Comparison of ENCODE assay signal across 26 cellular contexts in the genomic region with DNA sequence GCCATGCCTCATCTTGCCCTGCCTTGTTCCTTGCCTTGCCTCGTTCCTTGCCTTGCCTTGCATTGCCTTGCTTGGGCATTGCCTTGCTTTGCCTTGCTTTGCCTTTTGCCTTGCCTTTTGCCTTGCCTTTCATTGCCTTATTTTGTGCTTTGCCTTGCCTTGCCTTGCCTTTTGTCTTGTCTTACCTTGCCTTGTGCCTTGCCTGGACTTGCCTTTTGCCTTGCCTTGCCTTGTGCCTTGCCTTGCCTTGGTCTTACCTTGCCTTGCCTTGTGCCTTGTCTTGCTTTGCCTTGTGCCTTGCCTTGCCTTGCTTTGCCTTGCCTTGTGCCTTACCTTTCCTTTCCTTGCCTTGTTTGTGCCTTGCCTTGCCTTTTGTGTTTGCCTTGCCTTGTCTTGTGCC.
"Had no signal": no experiment of that assay in that cellular context is flagged by ENCODE, and none has a peak within 500 bp of the region (broad histone marks: within the 10 kb centered on the region; RNA-seq: fewer than 3 reads in every experiment).

No MANE protein-coding gene starts in this region.

- H3K4me2 ChIP-seq: neural progenitor cell had no signal

- H2AFZ ChIP-seq: neural progenitor cell had no signal

- H3K36me3 ChIP-seq: left lung, lower lobe of right lung, neural progenitor cell, ovary, suprapubic skin, thoracic aorta, tibial artery, upper lobe of right lung had no signal

- H3K9me3 ChIP-seq: left lung, lower lobe of right lung, ovary, suprapubic skin, thoracic aorta, upper lobe of right lung had no signal

- H3K27me3 ChIP-seq: left lung, neural progenitor cell, ovary, suprapubic skin, tibial artery, upper lobe of right lung had no signal

- H3K4me1 ChIP-seq: left lung, lower lobe of right lung, neural progenitor cell, suprapubic skin, tibial artery, upper lobe of right lung had no signal

- H3K4me3 ChIP-seq: left lung, lower lobe of right lung, neural progenitor cell, ovary, skin epidermis, suprapubic skin, thoracic aorta, tibial artery, upper lobe of right lung had no signal

- FAIRE-seq: kidney, urothelium cell line had no signal

- H3K9ac ChIP-seq: neural progenitor cell had no signal

- H3K27ac ChIP-seq: left lung, lower lobe of right lung, neural progenitor cell, ovary, skin epidermis, suprapubic skin, thoracic aorta, tibial artery, upper lobe of right lung had no signal

- DNase-seq: hippocampal formation; kidney; left colon; left lung; lower lobe of right lung; mesendoderm; naive B cell; natural killer cell; nephron progenitor cell; ovary; right cardiac atrium; stimulated activated CD4-positive, alpha-beta T cell treated with anti-CD3 and anti-CD28 coated beads, Interleukin-12 subunit alpha, Interleukin-12 subunit beta, amount 100 ng/mL, for 4 hours; stimulated activated CD4-positive, alpha-beta T cell treated with anti-CD3 and anti-CD28 coated beads, Interleukin-15, amount 100 ng/mL, for 24 hours; stimulated activated CD4-positive, alpha-beta T cell treated with anti-CD3 and anti-CD28 coated beads, Interleukin-2, amount 100 ng/mL, for 24 hours; stimulated activated CD4-positive, alpha-beta T cell treated with anti-CD3 and anti-CD28 coated beads, Interleukin-4, amount 100 ng/mL, for 1 hour; stimulated activated naive B cell treated with anti-CD40 and anti-IgM and Interleukin-4, amounts not matched to agents 10 μg/mL and 1 μg/mL and 100 μg/mL, for 72 hours; stimulated activated naive CD8-positive, alpha-beta T cell treated with anti-CD3 and anti-CD28 coated beads, Interleukin-15, Interleukin-2, amounts not matched to agents 100 U/mL and 50 U/mL, for 24 hours; tibial artery; trophoblast cell; upper lobe of right lung had no signal

- ATAC-seq: left colon; left lung; lower lobe of right lung; natural killer cell; right cardiac atrium; sciatic nerve; stimulated activated naive B cell treated with anti-CD40 and anti-IgM and Interleukin-4, amounts not matched to agents 10 μg/mL and 1 μg/mL and 100 μg/mL, for 72 hours; stimulated activated naive CD8-positive, alpha-beta T cell treated with anti-CD3 and anti-CD28 coated beads, Interleukin-15, Interleukin-2, amounts not matched to agents 100 U/mL and 50 U/mL, for 24 hours; upper lobe of right lung had no signal
